21 cellular contexts compared by ENCODE assay signal in genomic region chr17:82202981-82203380, GRCh38. TPM values are rescaled to one million over a fixed set of nuclear protein-coding genes. Genes with fewer than 3 reads are reported as not detected.
DNase-seq lines count a peak whose midpoint lies in the region; ATAC-seq and TF ChIP-seq lines count a peak whose summit lies in the region.
"Had no signal": no experiment of that assay in that cellular context is flagged by ENCODE, and none has a peak within 500 bp of the region (broad histone marks: within the 10 kb centered on the region; RNA-seq: fewer than 3 reads in every experiment).

No MANE protein-coding gene starts in this region.

- POLR2A ChIA-PET in SK-N-SH (lab: Yijun Ruan, JAX), result interaction anchor here (0.5 kb wide), 1 partner anchor 12 kb away, joined by 3 read pairs; no protein-coding TSS in a partner anchor

- peaks cover 4% of the 10 kb centered on the region for H3K36me3 Mint-ChIP-seq in activated naive CD4-positive, alpha-beta T cell treated with anti-CD3 and anti-CD28 coated beads, Interleukin-2, amount 50 U/mL, for 24 hours
- peaks cover 6% of the 10 kb centered on the region for H3K36me3 Mint-ChIP-seq in activated naive CD8-positive, alpha-beta T cell
- H3K36me3 Mint-ChIP-seq in activated T-helper 1 cell treated with anti-CD3 and anti-CD28 coated beads, Interleukin-12 subunit alpha, Interleukin-12 subunit beta, Interleukin-2, Interleukin-4 antibody, amounts not matched to agents 30 ng/mL and 10 ng/mL and 1 ng/mL, durations not matched to agents 14 hours and 24 hours and 36 hours (ENCODE audit: low read depth), result peaks cover 13% of the 10 kb centered on the region

- no peaks in the 10 kb centered on the region for H3K27me3 ChIP-seq in SK-N-SH (ENCODE audit: insufficient read depth)
- H3K27me3 ChIP-seq: right lobe of liver, suprapubic skin had no signal

- CTCF ChIA-PET in SK-N-SH (lab: Yijun Ruan, JAX), result interaction anchor here (1.0 to 1.5 kb wide), 3 partner anchors 19 to 49 kb away, joined by 3 to 6 read pairs (median 3); no protein-coding TSS in a partner anchor

- H3K9me3 ChIP-seq in SK-N-SH, result no peaks in the 10 kb centered on the region
- H3K9me3 ChIP-seq: right lobe of liver, suprapubic skin had no signal

- 0 out of 2 replicates have a peak, but pooled peaks cover 3% of the 10 kb centered on the region for H4K20me1 ChIP-seq in SK-N-SH (ENCODE audit: insufficient read depth)

- H3K4me1 ChIP-seq in SK-N-SH (ENCODE audit: control insufficient read depth in 1 of 2, insufficient read depth in 2 of 2, low read depth in 1 of 2, low read length in 1 of 2), result peaks cover 15 to 19% of the 10 kb centered on the region in 2 experiments; a peak in 3 of 4 replicates

- H3K4me2 ChIP-seq in SK-N-SH, result no peak overlapping the region

- H3K27me3 Mint-ChIP-seq in activated naive CD4-positive, alpha-beta T cell treated with anti-CD3 and anti-CD28 coated beads, Interleukin-2, amount 50 U/mL, for 24 hours, result no peaks in the 10 kb centered on the region
- H3K27me3 Mint-ChIP-seq in activated naive CD8-positive, alpha-beta T cell, result no peaks in the 10 kb centered on the region
- H3K27me3 Mint-ChIP-seq in activated T-helper 1 cell treated with anti-CD3 and anti-CD28 coated beads, Interleukin-12 subunit alpha, Interleukin-12 subunit beta, Interleukin-2, Interleukin-4 antibody, amounts not matched to agents 30 ng/mL and 10 ng/mL and 1 ng/mL, durations not matched to agents 14 hours and 24 hours and 36 hours (ENCODE audit: insufficient read depth), result peaks cover 2% of the 10 kb centered on the region
- H3K27me3 Mint-ChIP-seq: activated B cell treated with CpG ODN at 0.5 μM for 24 hours; central memory CD8-positive, alpha-beta T cell had no signal

- DNase-seq in SK-N-SH, result peak; percentile 10
- no peak for DNase-seq in activated naive CD4-positive, alpha-beta T cell (lab: John Stamatoyannopoulos, UW)
- DNase-seq in stimulated activated CD4-positive, alpha-beta T cell treated with anti-CD3 and anti-CD28 coated beads, Interleukin-1b, Interleukin-23, amount 100 ng/mL, for 48 hours, result peak; percentile 68
- DNase-seq in activated T-helper 1 cell treated with anti-CD3 and anti-CD28 coated beads, Interleukin-12 subunit alpha, Interleukin-12 subunit beta, Interleukin-2, Interleukin-4 antibody, amounts not matched to agents 30 ng/mL and 10 ng/mL and 1 ng/mL, durations not matched to agents 14 hours and 24 hours and 36 hours (ENCODE audit: low spot score), result no peak
- DNase-seq: activated B cell treated with CpG ODN at 0.5 μM for 24 hours, islet precursor cell, NCI-H1694 treated with DMSO at 0.1 percent for 48 hours, NCI-H526 treated with DMSO at 0.1 percent for 48 hours, posterior cingulate gyrus, right lobe of liver had no signal

- no peaks in the 10 kb centered on the region for H3K9me3 Mint-ChIP-seq in activated naive CD4-positive, alpha-beta T cell treated with anti-CD3 and anti-CD28 coated beads, Interleukin-2, amount 50 U/mL, for 24 hours
- no peaks in the 10 kb centered on the region for H3K9me3 Mint-ChIP-seq in activated naive CD8-positive, alpha-beta T cell (ENCODE audit: low read depth)
- H3K9me3 Mint-ChIP-seq in activated T-helper 1 cell treated with anti-CD3 and anti-CD28 coated beads, Interleukin-12 subunit alpha, Interleukin-12 subunit beta, Interleukin-2, Interleukin-4 antibody, amounts not matched to agents 30 ng/mL and 10 ng/mL and 1 ng/mL, durations not matched to agents 14 hours and 24 hours and 36 hours, result no peaks in the 10 kb centered on the region
- H3K9me3 Mint-ChIP-seq: activated B cell treated with CpG ODN at 0.5 μM for 24 hours; activated naive CD4-positive, alpha-beta T cell treated with anti-CD3 and anti-CD28 coated beads, Interleukin-2, amount 50 U/mL, for 72 hours; central memory CD8-positive, alpha-beta T cell; nephron had no signal

- no peaks in the 10 kb centered on the region for H3K9me2 ChIP-seq in SK-N-SH

- H2AFZ ChIP-seq in SK-N-SH (ENCODE audit: low read depth), result no peak overlapping the region

- TF ChIP-seq EP300 in SK-N-SH (IDR thresholded peaks at IDR 0.05; ENCODE audit: borderline replicate concordance in 1 of 2, low read depth in 1 of 2, low read length in 1 of 2), result no peak

- peaks cover 19 to 23% of the 10 kb centered on the region in 2 experiments for H3K36me3 ChIP-seq in SK-N-SH (replicated peaks in 1 of 2; ENCODE audit: control insufficient read depth in 1 of 2, insufficient read depth in 2 of 2, low read length in 1 of 2)
- H3K36me3 ChIP-seq: right lobe of liver had no signal

- peaks cover 74% of the 10 kb centered on the region for H3K4me1 Mint-ChIP-seq in activated naive CD4-positive, alpha-beta T cell treated with anti-CD3 and anti-CD28 coated beads, Interleukin-2, amount 50 U/mL, for 24 hours
- H3K4me1 Mint-ChIP-seq in activated naive CD8-positive, alpha-beta T cell (ENCODE audit: low read depth), result peaks cover 67% of the 10 kb centered on the region
- peaks cover 70% of the 10 kb centered on the region for H3K4me1 Mint-ChIP-seq in activated T-helper 1 cell treated with anti-CD3 and anti-CD28 coated beads, Interleukin-12 subunit alpha, Interleukin-12 subunit beta, Interleukin-2, Interleukin-4 antibody, amounts not matched to agents 30 ng/mL and 10 ng/mL and 1 ng/mL, durations not matched to agents 14 hours and 24 hours and 36 hours (ENCODE audit: low read depth)

- TF ChIP-seq CTCF in SK-N-SH (IDR thresholded peaks at IDR 0.05), result no peak

- peaks cover 24% of the 10 kb centered on the region for H3F3A ChIP-seq in SK-N-SH (replicated peaks; ENCODE audit: insufficient read depth)

- TF ChIP-seq RAD21 in SK-N-SH (IDR thresholded peaks at IDR 0.05; ENCODE audit: low read length), result no peak

- no peak for ATAC-seq in SK-N-SH treated with all-trans-retinoic acid at 6 μM for 48 hours
- ATAC-seq in esophagus mucosa, result no peak
- ATAC-seq: activated naive CD4-positive, alpha-beta T cell treated with anti-CD3 and anti-CD28 coated beads, Interleukin-2, amount 50 U/mL, for 72 hours; right lobe of liver had no signal

- WGBS in SK-N-SH (ENCODE audit: low lambda C conversion rate), result 87% methylated on average over 10 of the region's 10 CpGs

- no peak overlapping the region for H3K27ac ChIP-seq in SK-N-SH (ENCODE audit: low read depth in 2 of 2, low read length in 1 of 2)
- H3K27ac ChIP-seq: 22Rv1, HL-60, right lobe of liver, SK-N-MC, suprapubic skin had no signal

- peaks cover 17% of the 10 kb centered on the region; the same call in 1 of the 2 replicates for H3K79me2 ChIP-seq in SK-N-SH (ENCODE audit: insufficient read depth)

- intact Hi-C loops in activated T-helper 1 cell treated with anti-CD3 and anti-CD28 coated beads, Interleukin-12 subunit alpha, Interleukin-12 subunit beta, Interleukin-2, Interleukin-4 antibody, amounts not matched to agents 30 ng/mL and 10 ng/mL and 1 ng/mL, durations not matched to agents 14 hours and 24 hours and 36 hours (cut with micrococcal nuclease), result loop anchor here (10.0 kb wide), 1 partner anchor 78 kb away; no protein-coding TSS in a partner anchor

- H3K4me3 Mint-ChIP-seq in activated naive CD4-positive, alpha-beta T cell treated with anti-CD3 and anti-CD28 coated beads, Interleukin-2, amount 50 U/mL, for 24 hours, result no peak overlapping the region
- peak overlapping the region; percentile 67 for H3K4me3 Mint-ChIP-seq in activated naive CD8-positive, alpha-beta T cell
- H3K4me3 Mint-ChIP-seq in activated T-helper 1 cell treated with anti-CD3 and anti-CD28 coated beads, Interleukin-12 subunit alpha, Interleukin-12 subunit beta, Interleukin-2, Interleukin-4 antibody, amounts not matched to agents 30 ng/mL and 10 ng/mL and 1 ng/mL, durations not matched to agents 14 hours and 24 hours and 36 hours, result no peak overlapping the region
- H3K4me3 Mint-ChIP-seq: activated B cell treated with CpG ODN at 0.5 μM for 24 hours; central memory CD8-positive, alpha-beta T cell; nephron had no signal

- H3K27ac Mint-ChIP-seq in activated naive CD4-positive, alpha-beta T cell treated with anti-CD3 and anti-CD28 coated beads, Interleukin-2, amount 50 U/mL, for 24 hours, result peak overlapping the region; percentile 55
- peak overlapping the region; percentile 64 for H3K27ac Mint-ChIP-seq in activated naive CD8-positive, alpha-beta T cell
- H3K27ac Mint-ChIP-seq in activated T-helper 1 cell treated with anti-CD3 and anti-CD28 coated beads, Interleukin-12 subunit alpha, Interleukin-12 subunit beta, Interleukin-2, Interleukin-4 antibody, amounts not matched to agents 30 ng/mL and 10 ng/mL and 1 ng/mL, durations not matched to agents 14 hours and 24 hours and 36 hours, result no peak overlapping the region
- H3K27ac Mint-ChIP-seq: activated B cell treated with CpG ODN at 0.5 μM for 24 hours; activated naive CD4-positive, alpha-beta T cell treated with anti-CD3 and anti-CD28 coated beads, Interleukin-2, amount 50 U/mL, for 72 hours; nephron had no signal

- no peak overlapping the region for H3K9ac ChIP-seq in SK-N-SH

- no peak overlapping the region for H3K4me3 ChIP-seq in SK-N-SH (ENCODE audit: low read depth in 2 of 2, low read length in 1 of 2)
- H3K4me3 ChIP-seq: right lobe of liver, SK-N-MC, suprapubic skin had no signal

TF ChIP-seq in SK-N-SH, 30 proteins besides CTCF, POLR2A, EP300 and RAD21 (continues in another document):
- no peak for TF ChIP-seq FOXJ3 (CRISPR knock-in tag; IDR thresholded peaks at IDR 0.05)
- no peak for TF ChIP-seq NFIC (IDR thresholded peaks at IDR 0.05; ENCODE audit: borderline replicate concordance)
- TF ChIP-seq NRF1 (IDR thresholded peaks at IDR 0.05; ENCODE audit: low read depth, low read length), result no peak

TF ChIP-seq in SK-N-SH treated with all-trans-retinoic acid at 6 μM for 48 hours, 23 proteins besides CTCF, POLR2A, EP300 and RAD21 (continues in another document):
- TF ChIP-seq PPARA (CRISPR knock-in tag; IDR thresholded peaks at IDR 0.05; ENCODE audit: borderline replicate concordance), result no peak

RNA-seq across cellular contexts. Expression of gene CCDC57, which starts 9.7 kb away (rescaled TPM):
- 68.6 and 82.9 TPM in 2 replicates for polyA plus RNA-seq in SK-N-SH (2012; rRNA removed)
- polyA plus RNA-seq in SK-N-SH (2012; cell fraction: cytosol; rRNA removed), result 11.2 and 17.5 TPM in 2 replicates
- 417 and 423 TPM in 2 replicates for polyA plus RNA-seq in SK-N-SH (2012; cell fraction: nucleus; rRNA removed)
- 23.2 TPM for total RNA-seq in esophagus mucosa
- total RNA-seq in activated T-helper 1 cell treated with anti-CD3 and anti-CD28 coated beads, Interleukin-12 subunit alpha, Interleukin-12 subunit beta, Interleukin-2, Interleukin-4 antibody, amounts not matched to agents 30 ng/mL and 10 ng/mL and 1 ng/mL, durations not matched to agents 14 hours and 24 hours and 36 hours, result 59.5 and 60.8 TPM in 2 replicates

RNA-seq across cellular contexts. Expression of gene SLC16A3, which starts 25.9 kb away (rescaled TPM):
- 68.8 and 70.7 TPM in 2 replicates for polyA plus RNA-seq in SK-N-SH (2012; rRNA removed)
- polyA plus RNA-seq in SK-N-SH (2012; cell fraction: cytosol; rRNA removed), result 25.2 and 42.6 TPM in 2 replicates
- polyA plus RNA-seq in SK-N-SH (2012; cell fraction: nucleus; rRNA removed), result 38.5 and 58.7 TPM in 2 replicates
- 50.0 TPM for total RNA-seq in esophagus mucosa
- total RNA-seq in activated T-helper 1 cell treated with anti-CD3 and anti-CD28 coated beads, Interleukin-12 subunit alpha, Interleukin-12 subunit beta, Interleukin-2, Interleukin-4 antibody, amounts not matched to agents 30 ng/mL and 10 ng/mL and 1 ng/mL, durations not matched to agents 14 hours and 24 hours and 36 hours, result 111 and 115 TPM in 2 replicates

Comparison
In these comparisons a context has a peak if more than half of its experiments do, and no peak if none do; other contexts are left out.
1. DNase-seq: peak in SK-N-SH (single experiment) and stimulated activated CD4-positive, alpha-beta T cell treated with anti-CD3 and anti-CD28 coated beads, Interleukin-1b, Interleukin-23, amount 100 ng/mL, for 48 hours (single experiment); none in activated naive CD4-positive, alpha-beta T cell (0 of 4) and activated T-helper 1 cell treated with anti-CD3 and anti-CD28 coated beads, Interleukin-12 subunit alpha, Interleukin-12 subunit beta, Interleukin-2, Interleukin-4 antibody, amounts not matched to agents 30 ng/mL and 10 ng/mL and 1 ng/mL, durations not matched to agents 14 hours and 24 hours and 36 hours (single experiment).